In the genomic region with DNA sequence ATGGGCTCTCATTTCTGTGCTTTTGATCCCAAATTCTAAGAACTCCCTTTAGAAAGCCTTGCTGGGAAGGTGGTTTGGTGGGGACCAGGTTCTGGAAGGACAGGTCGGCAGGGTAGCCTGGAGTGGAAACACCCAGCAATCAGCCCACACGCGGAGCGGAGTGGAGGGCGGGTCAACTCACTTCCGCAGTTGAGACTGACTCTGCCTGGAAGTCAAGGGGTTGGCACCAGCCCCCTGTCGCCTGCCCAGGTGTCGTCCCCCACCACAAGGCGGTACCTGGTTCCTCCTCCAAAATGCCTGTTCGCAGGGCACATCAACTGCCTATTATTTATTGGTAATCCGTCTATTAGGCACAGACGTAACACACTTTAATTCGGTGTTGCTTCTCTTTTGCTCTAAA, we compare ENCODE assay signal across 13 cellular contexts.
"Had no signal": no experiment of that assay in that cellular context is flagged by ENCODE, and none has a peak within 500 bp of the region (broad histone marks: within the 10 kb centered on the region; RNA-seq: fewer than 3 reads in every experiment).

No MANE protein-coding gene starts in this region.

- H3K27ac ChIP-seq: ascending aorta, foreskin keratinocyte, neutrophil, thoracic aorta had no signal

- H3K9me3 Mint-ChIP-seq: activated CD4-positive, alpha-beta memory T cell treated with anti-CD3 and anti-CD28 coated beads for 36 hours; activated naive CD8-positive, alpha-beta T cell treated with anti-CD3 and anti-CD28 coated beads, Interleukin-2, amount 10 ng/mL, durations not matched to agents 7 days and 5 days; activated T-cell treated with anti-CD3 and anti-CD28 coated beads, Interleukin-2, amount 50 U/mL, for 72 hours had no signal

- H3K4me3 Mint-ChIP-seq: activated CD4-positive, alpha-beta memory T cell treated with anti-CD3 and anti-CD28 coated beads for 36 hours; activated naive CD8-positive, alpha-beta T cell treated with anti-CD3 and anti-CD28 coated beads, Interleukin-2, amount 10 ng/mL, durations not matched to agents 7 days and 5 days; activated T-cell treated with anti-CD3 and anti-CD28 coated beads, Interleukin-2, amount 50 U/mL, for 72 hours had no signal

- H3K9me3 ChIP-seq: ascending aorta, neutrophil, thoracic aorta had no signal

- H3K4me3 ChIP-seq: ascending aorta, thoracic aorta had no signal

- H3K27ac Mint-ChIP-seq: activated CD4-positive, alpha-beta memory T cell treated with anti-CD3 and anti-CD28 coated beads for 36 hours; activated naive CD8-positive, alpha-beta T cell treated with anti-CD3 and anti-CD28 coated beads, Interleukin-2, amount 10 ng/mL, durations not matched to agents 7 days and 5 days; activated T-cell treated with anti-CD3 and anti-CD28 coated beads, Interleukin-2, amount 50 U/mL, for 72 hours had no signal

- H3K27me3 ChIP-seq: ascending aorta, foreskin keratinocyte had no signal

- H3K4me1 ChIP-seq: ascending aorta, foreskin keratinocyte had no signal

- H3K4me1 Mint-ChIP-seq: activated naive CD8-positive, alpha-beta T cell treated with anti-CD3 and anti-CD28 coated beads, Interleukin-2, amount 10 ng/mL, durations not matched to agents 7 days and 5 days had no signal

- DNase-seq: activated CD4-positive, alpha-beta memory T cell treated with anti-CD3 and anti-CD28 coated beads for 36 hours; activated gamma-delta T cell treated with Interleukin-2 at 50 U/mL for 16 hours; activated naive CD8-positive, alpha-beta T cell treated with anti-CD3 and anti-CD28 coated beads, Interleukin-2, amount 10 ng/mL, durations not matched to agents 7 days and 5 days; activated T-cell treated with anti-CD3 and anti-CD28 coated beads, Interleukin-2, amount 50 U/mL, for 72 hours; foreskin keratinocyte; left ventricle myocardium superior; mesenchymal stem cell; stimulated activated CD4-positive, alpha-beta T cell treated with anti-CD3 and anti-CD28 coated beads, Interleukin-2, amount 100 ng/mL, for 24 hours; stimulated activated naive CD8-positive, alpha-beta T cell treated with anti-CD3 and anti-CD28 coated beads, Interleukin-15, Interleukin-2, amounts not matched to agents 100 U/mL and 50 U/mL, for 24 hours; T1000 had no signal

- H3K36me3 ChIP-seq: ascending aorta, neutrophil, thoracic aorta had no signal

- H3K36me3 Mint-ChIP-seq: activated CD4-positive, alpha-beta memory T cell treated with anti-CD3 and anti-CD28 coated beads for 36 hours; activated naive CD8-positive, alpha-beta T cell treated with anti-CD3 and anti-CD28 coated beads, Interleukin-2, amount 10 ng/mL, durations not matched to agents 7 days and 5 days had no signal
